ENCODE assay signal across 15 cellular contexts in the genomic region with DNA sequence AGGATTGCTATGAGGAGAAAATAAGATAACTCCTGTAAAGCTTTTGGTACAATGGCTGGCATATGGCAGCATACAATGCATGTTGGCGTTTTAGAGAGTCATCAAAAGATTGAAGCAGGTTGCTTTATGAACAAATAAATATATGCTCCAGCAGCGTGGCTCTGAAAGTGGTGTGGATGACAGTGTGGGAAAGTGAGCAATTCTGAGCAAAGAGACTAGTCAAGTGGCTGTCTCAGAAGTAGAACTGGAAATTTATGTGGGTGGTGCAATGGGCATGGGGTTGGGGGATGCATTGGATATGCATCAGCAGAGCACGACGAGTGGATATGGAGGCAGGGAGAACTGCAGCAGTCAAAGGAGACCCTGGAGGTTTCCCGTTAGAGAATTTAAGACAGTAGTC.
DNase-seq lines count a peak whose midpoint lies in the region; ATAC-seq, FAIRE-seq and TF ChIP-seq lines count a peak whose summit lies in the region.
"Had no signal": no experiment of that assay in that cellular context is flagged by ENCODE, and none has a peak within 500 bp of the region (broad histone marks: within the 10 kb centered on the region; RNA-seq: fewer than 3 reads in every experiment).

No MANE protein-coding gene starts in this region.

- TF ChIP-seq RAD21 in H1 (IDR thresholded peaks at IDR 0.05 in 1 of 2, conservative IDR thresholded peaks at IDR 0.05 in 1 of 2; ENCODE audit: low read depth in 2 of 2, low read length in 2 of 2), result no peak

- no peak for FAIRE-seq in H1 (lab: Jason Lieb, UNC)
- no peak for FAIRE-seq in H54 (lab: Jason Lieb, UNC)
- FAIRE-seq: A204.1, GM12878, GM18507 had no signal

- no peak overlapping the region for H2BK5ac ChIP-seq in H1 (ENCODE audit: low read depth, low read length)

- no peak overlapping the region for H2AFZ ChIP-seq in H1 (ENCODE audit: low read length)

- no peak overlapping the region for H2AK5ac ChIP-seq in H1 (ENCODE audit: low read depth, low read length)

- H3K4me1 ChIP-seq in H1 (replicated peaks in 1 of 4; ENCODE audit: control insufficient read depth in 3 of 4, insufficient read depth in 4 of 4, low read length in 3 of 4), result peaks cover 0 to 5% (median 2%) of the 10 kb centered on the region in 4 experiments; a peak in 2 of 7 replicates

- no peak overlapping the region for H3K27ac ChIP-seq in H1 (ENCODE audit: low read depth, low read length)

- no peak for TF ChIP-seq EP300 in H1 (IDR thresholded peaks at IDR 0.05; ENCODE audit: borderline replicate concordance in 1 of 2, low read depth in 2 of 2, low read length in 2 of 2)

- H3K14ac ChIP-seq in H1 (ENCODE audit: insufficient read length), result no peak overlapping the region

- H2BK20ac ChIP-seq in H1 (ENCODE audit: low read length), result no peak overlapping the region

- TF ChIP-seq POLR2A in H1 (IDR thresholded peaks at IDR 0.05; ENCODE audit: control extremely low read depth in 1 of 2, low read depth in 2 of 2, low read length in 2 of 2) (no peak), H54 (IDR thresholded peaks at IDR 0.05; ENCODE audit: low read depth, low read length) (no peak)

- no peaks in the 10 kb centered on the region for H3K79me2 ChIP-seq in H1 (ENCODE audit: control insufficient read depth in 1 of 2, insufficient read depth in 2 of 2, low read length in 2 of 2)

- no peaks in the 10 kb centered on the region for H3K27me3 ChIP-seq in H1 (replicated peaks in 1 of 4; ENCODE audit: control insufficient read depth in 3 of 4, extremely low read depth in 1 of 4, insufficient read depth in 3 of 4, low read length in 3 of 4)

- WGBS in H1 (ENCODE audit: extremely low coverage in 1 of 2, insufficient coverage in 1 of 2, insufficient read length in 1 of 2, insufficient replicate concordance in 2 of 2, low coverage in 1 of 2, low lambda C conversion rate in 2 of 2, missing lambda C conversion rate in 1 of 2), 2 experiments, result 87% methylated on average over 5 of the region's 5 CpGs; no CpG with 5 or more reads in 1 of the 2 experiments

- peak overlapping the region; percentile 10 for H3K27ac Mint-ChIP-seq in activated CD8-positive, alpha-beta T cell treated with anti-CD3 and anti-CD28 coated beads for 36 hours
- no peak overlapping the region for H3K27ac Mint-ChIP-seq in activated CD8-positive, alpha-beta T cell treated with anti-CD3 and anti-CD28 coated beads, Interleukin-2, amount 10 ng/mL, durations not matched to agents 7 days and 5 days
- H3K27ac Mint-ChIP-seq: B cell; CD4-positive, alpha-beta T cell had no signal

- H3K36me3 ChIP-seq in H1 (ENCODE audit: control insufficient read depth in 2 of 4, insufficient read depth in 4 of 4, low read length in 3 of 4), result no peaks in the 10 kb centered on the region

- no peak overlapping the region for H4K8ac ChIP-seq in H1 (ENCODE audit: extremely low read depth, insufficient read depth, low read length)

- no peak for DNase-seq in activated CD8-positive, alpha-beta T cell treated with anti-CD3 and anti-CD28 coated beads for 36 hours
- no peak for DNase-seq in activated CD8-positive, alpha-beta T cell treated with anti-CD3 and anti-CD28 coated beads, Interleukin-2, amount 10 ng/mL, durations not matched to agents 7 days and 5 days
- DNase-seq in stimulated activated CD4-positive, alpha-beta T cell treated with anti-CD3 and anti-CD28 coated beads, Interleukin-4, amount 100 ng/mL, for 24 hours, result peak; percentile 6
- DNase-seq in stimulated activated CD4-positive, alpha-beta T cell treated with anti-CD3 and anti-CD28 coated beads, Interleukin-2, amount 100 ng/mL, for 48 hours, result no peak
- DNase-seq in H1 (ENCODE audit: low read depth in 1 of 2, low spot score in 2 of 2), result no peak
- DNase-seq in H54 (ENCODE audit: insufficient read length, low spot score), result no peak
- no peak for DNase-seq in SK-N-DZ (ENCODE audit: low spot score)
- DNase-seq: C1 segment of cervical spinal cord; CD4-positive, alpha-beta T cell; DMS79; H7 had no signal

- H2BK12ac ChIP-seq in H1 (ENCODE audit: low read depth, low read length), result no peak overlapping the region

- H4K91ac ChIP-seq in H1 (replicated peaks; ENCODE audit: insufficient read length, low read length), result peak overlapping the region; percentile 13

- H3K79me1 ChIP-seq in H1 (ENCODE audit: low read depth, low read length), result no peaks in the 10 kb centered on the region

- H3K4me3 ChIP-seq in H1 (ENCODE audit: extremely low read depth in 1 of 4, insufficient read depth in 2 of 4, low read depth in 3 of 4, low read length in 4 of 4), result no peak overlapping the region
- H3K4me3 ChIP-seq: GM12878 had no signal

- no peaks in the 10 kb centered on the region for H3K9me3 ChIP-seq in H1 (ENCODE audit: insufficient read depth in 2 of 2, low read depth in 1 of 2, low read length in 1 of 2)

- no peaks in the 10 kb centered on the region for H4K20me1 ChIP-seq in H1 (replicated peaks in 1 of 2; ENCODE audit: control insufficient read depth in 1 of 2, insufficient read depth in 2 of 2, low read length in 2 of 2)

- no peak overlapping the region for H3K56ac ChIP-seq in H1 (replicated peaks; ENCODE audit: insufficient read length, low read depth, low read length)

- intact Hi-C loops in activated CD8-positive, alpha-beta T cell treated with anti-CD3 and anti-CD28 coated beads for 36 hours (cut with micrococcal nuclease), result no loop called here

- CTCF ChIA-PET in activated CD8-positive, alpha-beta T cell treated with anti-CD3 and anti-CD28 coated beads for 36 hours (lab: Charles Lee), result interaction anchor here (0.8 to 1.3 kb wide), 2 partner anchors 9 to 27 kb away, joined by 3 read pairs; no protein-coding TSS in a partner anchor
- CTCF ChIA-PET in activated CD8-positive, alpha-beta T cell treated with anti-CD3 and anti-CD28 coated beads, Interleukin-2, amount 10 ng/mL, durations not matched to agents 7 days and 5 days (lab: Charles Lee), result interaction anchor here (1.4 kb wide), 1 partner anchor 36 kb away, joined by 4 read pairs; no protein-coding TSS in a partner anchor
- CTCF ChIA-PET in H1 (lab: Charles Lee; ENCODE audit: partially characterized antibody), result interaction anchor here (0.6 to 1.4 kb wide), 5 partner anchors 15 to 120 kb away, joined by 3 to 4 read pairs (median 3); no protein-coding TSS in a partner anchor

- H3K4me2 ChIP-seq in H1 (ENCODE audit: insufficient read depth in 1 of 2, low read depth in 2 of 2, low read length in 2 of 2), result no peak overlapping the region

- TF ChIP-seq CTCF in activated CD8-positive, alpha-beta T cell treated with anti-CD3 and anti-CD28 coated beads for 36 hours (IDR thresholded peaks at IDR 0.05), result no peak
- no peak for TF ChIP-seq CTCF in H1 (IDR thresholded peaks at IDR 0.05; ENCODE audit: control extremely low read depth in 1 of 3, insufficient read depth in 1 of 3, low read depth in 1 of 3, low read length in 3 of 3)

- H3K36me3 Mint-ChIP-seq in activated CD8-positive, alpha-beta T cell treated with anti-CD3 and anti-CD28 coated beads for 36 hours (ENCODE audit: low read depth), result no peaks in the 10 kb centered on the region
- peaks cover 4% of the 10 kb centered on the region for H3K36me3 Mint-ChIP-seq in activated CD8-positive, alpha-beta T cell treated with anti-CD3 and anti-CD28 coated beads, Interleukin-2, amount 10 ng/mL, durations not matched to agents 7 days and 5 days (ENCODE audit: low read depth)

- H4K5ac ChIP-seq in H1 (ENCODE audit: insufficient read length, low read depth, low read length), result no peak overlapping the region

- no peaks in the 10 kb centered on the region for H3K27me3 Mint-ChIP-seq in activated CD8-positive, alpha-beta T cell treated with anti-CD3 and anti-CD28 coated beads for 36 hours
- H3K27me3 Mint-ChIP-seq in activated CD8-positive, alpha-beta T cell treated with anti-CD3 and anti-CD28 coated beads, Interleukin-2, amount 10 ng/mL, durations not matched to agents 7 days and 5 days (ENCODE audit: low read depth), result no peaks in the 10 kb centered on the region
- H3K27me3 Mint-ChIP-seq: B cell; CD4-positive, alpha-beta T cell had no signal

- peaks cover 35% of the 10 kb centered on the region for H3K4me1 Mint-ChIP-seq in activated CD8-positive, alpha-beta T cell treated with anti-CD3 and anti-CD28 coated beads for 36 hours (ENCODE audit: low read depth)
- H3K4me1 Mint-ChIP-seq in activated CD8-positive, alpha-beta T cell treated with anti-CD3 and anti-CD28 coated beads, Interleukin-2, amount 10 ng/mL, durations not matched to agents 7 days and 5 days (ENCODE audit: low read depth), result peaks cover 20% of the 10 kb centered on the region

- no peak overlapping the region for H3K4me3 Mint-ChIP-seq in activated CD8-positive, alpha-beta T cell treated with anti-CD3 and anti-CD28 coated beads for 36 hours
- H3K4me3 Mint-ChIP-seq in activated CD8-positive, alpha-beta T cell treated with anti-CD3 and anti-CD28 coated beads, Interleukin-2, amount 10 ng/mL, durations not matched to agents 7 days and 5 days, result no peak overlapping the region
- H3K4me3 Mint-ChIP-seq: B cell; CD4-positive, alpha-beta T cell had no signal

- POLR2A ChIA-PET in activated CD8-positive, alpha-beta T cell treated with anti-CD3 and anti-CD28 coated beads for 36 hours (lab: Charles Lee), result interaction anchor here (0.6 kb wide), 1 partner anchor 11 kb away, joined by 3 read pairs; no protein-coding TSS in a partner anchor
- POLR2A ChIA-PET in activated CD8-positive, alpha-beta T cell treated with anti-CD3 and anti-CD28 coated beads, Interleukin-2, amount 10 ng/mL, durations not matched to agents 7 days and 5 days (lab: Charles Lee), result no interaction called here
- POLR2A ChIA-PET in H1 (lab: Charles Lee; ENCODE audit: partially characterized antibody), result no interaction called here

- H3K18ac ChIP-seq in H1 (ENCODE audit: extremely low read depth, low read length), result no peak overlapping the region

- H3K9me3 Mint-ChIP-seq in activated CD8-positive, alpha-beta T cell treated with anti-CD3 and anti-CD28 coated beads for 36 hours, result no peaks in the 10 kb centered on the region
- no peaks in the 10 kb centered on the region for H3K9me3 Mint-ChIP-seq in activated CD8-positive, alpha-beta T cell treated with anti-CD3 and anti-CD28 coated beads, Interleukin-2, amount 10 ng/mL, durations not matched to agents 7 days and 5 days (ENCODE audit: insufficient read depth)
- H3K9me3 Mint-ChIP-seq: CD4-positive, alpha-beta T cell had no signal

- no peak overlapping the region for H2BK120ac ChIP-seq in H1 (replicated peaks; ENCODE audit: low read depth, low read length)

- ATAC-seq in activated CD8-positive, alpha-beta T cell treated with anti-CD3 and anti-CD28 coated beads for 36 hours, result no peak
- no peak for ATAC-seq in activated CD8-positive, alpha-beta T cell treated with anti-CD3 and anti-CD28 coated beads, Interleukin-2, amount 10 ng/mL, durations not matched to agents 7 days and 5 days
- ATAC-seq: GM12878 had no signal

- no peak overlapping the region for H3K4ac ChIP-seq in H1 (replicated peaks; ENCODE audit: insufficient read length, low read depth, low read length)

- no peak overlapping the region for H3K9ac ChIP-seq in H1 (replicated peaks in 1 of 4; ENCODE audit: extremely low read depth in 1 of 4, low read depth in 3 of 4, low read length in 3 of 4)

- H2BK15ac ChIP-seq in H1 (ENCODE audit: low read length), result no peak overlapping the region

- H3K23ac ChIP-seq in H1 (ENCODE audit: insufficient read length), result no peak overlapping the region

- no peaks in the 10 kb centered on the region for H3K23me2 ChIP-seq in H1 (ENCODE audit: low read depth, low read length)

TF ChIP-seq in H1, 55 proteins besides CTCF, POLR2A, EP300 and RAD21 (continues in another document):
- TF ChIP-seq SP4 (IDR thresholded peaks at IDR 0.05; ENCODE audit: low read length), result no peak
